In genomic region chr12:51726931-51727330, GRCh38 we compare ENCODE assay signal across 22 cellular contexts.
DNase-seq lines count a peak whose midpoint lies in the region; ATAC-seq, FAIRE-seq and TF ChIP-seq lines count a peak whose summit lies in the region.
"Had no signal": no experiment of that assay in that cellular context is flagged by ENCODE, and none has a peak within 500 bp of the region (broad histone marks: within the 10 kb centered on the region; RNA-seq: fewer than 3 reads in every experiment).

No MANE protein-coding gene starts in this region.

- H3K9me3 ChIP-seq in adipocyte (ENCODE audit: control insufficient read depth, low read length) (no peaks in the 10 kb centered on the region), endothelial cell of umbilical vein (replicated peaks; ENCODE audit: control insufficient read depth, insufficient read depth, low read length) (no peaks in the 10 kb centered on the region), psoas muscle (no peaks in the 10 kb centered on the region), upper lobe of right lung (no peaks in the 10 kb centered on the region)

- TF ChIP-seq POLR2A in endothelial cell of umbilical vein (IDR thresholded peaks at IDR 0.05; ENCODE audit: low read depth, low read length) = no peak

- no peak overlapping the region for H3K27ac Mint-ChIP-seq in CD14-positive monocyte
- H3K27ac Mint-ChIP-seq: CD4-positive, CD25-positive, alpha-beta regulatory T cell; IgD-negative memory B cell had no signal

- H3K4me2 ChIP-seq in endothelial cell of umbilical vein (ENCODE audit: insufficient read depth, low read length) = no peak overlapping the region
- H3K4me2 ChIP-seq: KMS-11, PC-9 had no signal

- no peaks in the 10 kb centered on the region for H3K36me3 Mint-ChIP-seq in CD14-positive monocyte
- H3K36me3 Mint-ChIP-seq: CD4-positive, CD25-positive, alpha-beta regulatory T cell; IgD-negative memory B cell had no signal

- no peak overlapping the region for H3K4me3 Mint-ChIP-seq in CD14-positive monocyte
- H3K4me3 Mint-ChIP-seq: CD4-positive, CD25-positive, alpha-beta regulatory T cell; IgD-negative memory B cell had no signal

- no peak for ATAC-seq in psoas muscle
- no peak for ATAC-seq in HG03025 (IDR thresholded peaks at IDR 0.05; ENCODE audit: low FRiP score, unreplicated experiment)
- no peak for ATAC-seq in upper lobe of right lung
- ATAC-seq: GM12878, HCT116 had no signal

- peaks cover 8% of the 10 kb centered on the region for H3K4me1 ChIP-seq in adipocyte (ENCODE audit: control insufficient read depth, insufficient read depth, low read length)
- no peaks in the 10 kb centered on the region for H3K4me1 ChIP-seq in endothelial cell of umbilical vein (ENCODE audit: control insufficient read depth, extremely low read depth, insufficient read depth, low read length)
- no peaks in the 10 kb centered on the region for H3K4me1 ChIP-seq in psoas muscle
- H3K4me1 ChIP-seq in upper lobe of right lung = no peaks in the 10 kb centered on the region

- H3K9me1 ChIP-seq in endothelial cell of umbilical vein (replicated peaks; ENCODE audit: control insufficient read depth, extremely low read depth, insufficient read depth, low read length) = no peaks in the 10 kb centered on the region

- 62 to 68% (median 64%) methylated on average over 2 of the region's 2 CpGs for WGBS in psoas muscle, 3 donors

- no peak for TF ChIP-seq CTCF in endothelial cell of umbilical vein (IDR thresholded peaks at IDR 0.05; ENCODE audit: extremely low read depth in 1 of 2, insufficient read depth in 1 of 2, low read depth in 1 of 2, low read length in 2 of 2)
- TF ChIP-seq CTCF in CD14-positive monocyte (IDR thresholded peaks at IDR 0.05) = no peak
- TF ChIP-seq CTCF in psoas muscle (IDR thresholded peaks at IDR 0.05) = no peak
- TF ChIP-seq CTCF in upper lobe of right lung (IDR thresholded peaks at IDR 0.05) = no peak

- peak; percentile 65 for DNase-seq in adipocyte (ENCODE audit: low read depth)
- peak; percentile 18 for DNase-seq in endothelial cell of umbilical vein (ENCODE audit: low read depth, low spot score)
- peak; percentile 7 for DNase-seq in myocyte (ENCODE audit: low read depth)
- no peak for DNase-seq in CD14-positive monocyte (ENCODE audit: low spot score)
- DNase-seq in psoas muscle = no peak
- no peak for DNase-seq in upper lobe of right lung
- DNase-seq: CD4-positive, CD25-positive, alpha-beta regulatory T cell; COR-L47; DMS53; GDM1; MM.1S; NCI-H2029; NCI-H446 treated with DMSO at 0.1 percent for 48 hours; NCI-H526; PC-9; Right ventricle myocardium superior had no signal

- H3K27me3 ChIP-seq in adipocyte (replicated peaks; ENCODE audit: control insufficient read depth, insufficient read depth, low read length) (no peaks in the 10 kb centered on the region), endothelial cell of umbilical vein (ENCODE audit: control insufficient read depth in 2 of 2, insufficient read depth in 2 of 2, low read length in 2 of 2) (no peaks in the 10 kb centered on the region), psoas muscle (ENCODE audit: insufficient read depth in 3 of 3, low read length in 2 of 3) (peaks cover 0 to 11% (median 0%) of the 10 kb centered on the region in 3 donors), upper lobe of right lung (peaks cover 11% of the 10 kb centered on the region)

- no peaks in the 10 kb centered on the region for H3K79me2 ChIP-seq in endothelial cell of umbilical vein (ENCODE audit: control insufficient read depth, insufficient read depth, low read length)

- H3K9ac ChIP-seq in adipocyte (ENCODE audit: low read length) = no peak overlapping the region
- H3K9ac ChIP-seq in endothelial cell of umbilical vein (replicated peaks; ENCODE audit: extremely low read depth, insufficient read depth, low read length) = no peak overlapping the region
- H3K9ac ChIP-seq: KMS-11 had no signal

- no peak overlapping the region for H2AFZ ChIP-seq in endothelial cell of umbilical vein (ENCODE audit: low read depth, low read length)
- H2AFZ ChIP-seq: PC-9 had no signal

- no peak overlapping the region for H3K27ac ChIP-seq in endothelial cell of umbilical vein (ENCODE audit: insufficient read depth, low read depth, low read length)
- H3K27ac ChIP-seq in psoas muscle = no peak overlapping the region
- no peak overlapping the region for H3K27ac ChIP-seq in upper lobe of right lung
- H3K27ac ChIP-seq: HL-60, KMS-11, PC-9 had no signal

- no peak overlapping the region for H3K4me3 ChIP-seq in adipocyte (ENCODE audit: low read length)
- H3K4me3 ChIP-seq in endothelial cell of umbilical vein (replicated peaks in 1 of 3; ENCODE audit: insufficient read depth in 1 of 3, low read depth in 1 of 3, low read length in 3 of 3) = no peak overlapping the region
- no peak overlapping the region for H3K4me3 ChIP-seq in psoas muscle
- no peak overlapping the region for H3K4me3 ChIP-seq in upper lobe of right lung
- H3K4me3 ChIP-seq: GM12878, PC-9 had no signal

- H3K4me1 Mint-ChIP-seq in CD14-positive monocyte = peaks cover 2% of the 10 kb centered on the region
- H3K4me1 Mint-ChIP-seq: IgD-negative memory B cell had no signal

- POLR2A ChIA-PET in endothelial cell of umbilical vein (lab: Charles Lee) = no interaction called here

- H3K36me3 ChIP-seq in adipocyte (ENCODE audit: control insufficient read depth, insufficient read depth, low read length, severe bottlenecking) = peaks cover 12% of the 10 kb centered on the region
- H3K36me3 ChIP-seq in endothelial cell of umbilical vein (ENCODE audit: control insufficient read depth in 2 of 2, extremely low read depth in 1 of 2, insufficient read depth in 2 of 2, low read length in 2 of 2) = peaks cover 0 to 9% of the 10 kb centered on the region in 2 experiments
- no peaks in the 10 kb centered on the region for H3K36me3 ChIP-seq in psoas muscle (ENCODE audit: insufficient read depth in 1 of 2, low read depth in 1 of 2)
- no peaks in the 10 kb centered on the region for H3K36me3 ChIP-seq in upper lobe of right lung

- dilution Hi-C loops in endothelial cell of umbilical vein (cut with MboI; ENCODE audit: extremely low pct_ligation_motif_present, low sequenced_read_pairs) = no loop called here

- no peak for FAIRE-seq in endothelial cell of umbilical vein (lab: Jason Lieb, UNC)
- FAIRE-seq: GM12878 had no signal

- intact Hi-C loops in endothelial cell of umbilical vein (cut with micrococcal nuclease) = no loop called here
- intact Hi-C loops in CD14-positive monocyte (cut with micrococcal nuclease) = no loop called here
- intact Hi-C loops in psoas muscle (cut with DNase I) = no loop called here
- intact Hi-C loops in upper lobe of right lung (cut with DNase I) = no loop called here

- CTCF ChIA-PET in endothelial cell of umbilical vein (lab: Charles Lee) = interaction anchor here (1.4 kb wide), 1 partner anchor 97 kb away, joined by 4 read pairs; no protein-coding TSS in a partner anchor

- H4K20me1 ChIP-seq in endothelial cell of umbilical vein (replicated peaks; ENCODE audit: control insufficient read depth, extremely low read depth, insufficient read depth, low read length) = no peaks in the 10 kb centered on the region

- peaks cover 9 to 16% (median 13%) of the 10 kb centered on the region in 3 donors for H3K27me3 Mint-ChIP-seq in CD14-positive monocyte (ENCODE audit: low read depth in 3 of 3)

- BruUV-seq in endothelial cell of umbilical vein (replicated peaks; lab: Mats Ljungman, UMichigan) = no TSS peak

- H3K9me3 Mint-ChIP-seq in CD14-positive monocyte = peaks cover 0 to 2% (median 0%) of the 10 kb centered on the region in 7 donors

TF ChIP-seq in endothelial cell of umbilical vein, 7 proteins besides CTCF, POLR2A, EP300 and RAD21:
- TF ChIP-seq MAX (IDR thresholded peaks at IDR 0.05; ENCODE audit: insufficient read depth, insufficient read length) (no peak), GATA2 (IDR thresholded peaks at IDR 0.05; ENCODE audit: insufficient read depth, insufficient read length, low read depth, low read length) (no peak), POLR2AphosphoS5 (IDR thresholded peaks at IDR 0.05; ENCODE audit: insufficient read depth, low read depth, low read length) (no peak), JUN (IDR thresholded peaks at IDR 0.05; ENCODE audit: borderline replicate concordance, insufficient read depth, insufficient read length, low read depth) (no peak), MYC (IDR thresholded peaks at IDR 0.05; ENCODE audit: low read depth, low read length) (no peak), FOS (IDR thresholded peaks at IDR 0.05; ENCODE audit: borderline replicate concordance, insufficient read depth, low read length) (no peak), EZH2 (IDR thresholded peaks at IDR 0.05; ENCODE audit: borderline replicate concordance, low read depth, low read length, severe bottlenecking) (no peak)

Comparison
In these comparisons a context has a peak if more than half of its experiments do, and no peak if none do; other contexts are left out.
1. DNase-seq: peak in adipocyte (single experiment), endothelial cell of umbilical vein (single experiment) and myocyte (single experiment); none in CD14-positive monocyte (single experiment), psoas muscle (0 of 2) and upper lobe of right lung (single experiment).